ENCODE assay signal across 10 cellular contexts in genomic region chr11:61173456-61173855, GRCh38.
DNase-seq lines count a peak whose midpoint lies in the region; ATAC-seq and TF ChIP-seq lines count a peak whose summit lies in the region.
"Had no signal": no experiment of that assay in that cellular context is flagged by ENCODE, and none has a peak within 500 bp of the region (broad histone marks: within the 10 kb centered on the region; RNA-seq: fewer than 3 reads in every experiment).

No MANE protein-coding gene starts in this region.

- no peak for TF ChIP-seq CTCF in HEK293 (tag by site-specific recombination; IDR thresholded peaks at IDR 0.05)

- H3K36me3 ChIP-seq in HEK293 (ENCODE audit: control insufficient read depth in 2 of 2, insufficient read depth in 1 of 2, low read length in 2 of 2) = no peaks in the 10 kb centered on the region

- H3K9me3 ChIP-seq in HEK293 (ENCODE audit: control insufficient read depth, insufficient read depth, low read depth, low read length) = no peaks in the 10 kb centered on the region

- CTCF ChIA-PET in HEK293 (lab: Yijun Ruan, JAX) = interaction anchor here (0.6 to 4.4 kb wide), 8 partner anchors 9 to 1438 kb away, joined by 3 to 27 read pairs (median 3); no protein-coding TSS in a partner anchor

- H3K4me3 ChIP-seq in HEK293 (ENCODE audit: low read depth, low read length) = no peak overlapping the region

- H3K27ac ChIP-seq in HEK293 (ENCODE audit: extremely low read depth, low read depth, low read length) = no peak overlapping the region

- no peaks in the 10 kb centered on the region for H3K4me1 ChIP-seq in HEK293 (ENCODE audit: control insufficient read depth, insufficient read depth, low read length)

- DNase-seq in COLO668 (lab: John Stamatoyannopoulos, UW; ENCODE audit: unreplicated experiment) (peak; percentile 29), RPMI8226 (peak; percentile 89), hepatic stellate cell (ENCODE audit: low spot score) (peak; percentile 45), NCI-H2196 treated with DMSO at 0.1 percent for 48 hours (lab: John Stamatoyannopoulos, UW; ENCODE audit: unreplicated experiment) (no peak), NCI-H1694 treated with DMSO at 0.1 percent for 48 hours (lab: John Stamatoyannopoulos, UW) (no peak)
- no peak for DNase-seq in stimulated activated CD4-positive, alpha-beta T cell treated with anti-CD3 and anti-CD28 coated beads, Interleukin-4, amount 100 ng/mL, for 24 hours
- DNase-seq: activated CD4-positive, alpha-beta T cell treated with anti-CD3 and anti-CD28 coated beads, Interleukin-2, amount 50 U/mL, for 1 hour; naive B cell had no signal

- no peak for ATAC-seq in HG03280 (IDR thresholded peaks at IDR 0.05; ENCODE audit: unreplicated experiment)

- POLR2A ChIA-PET in HEK293 (lab: Yijun Ruan, JAX) = no interaction called here

TF ChIP-seq in HEK293, 187 proteins besides CTCF, POLR2A, EP300 and RAD21:
- peak; percentile 13; the same call in 1 of the 2 replicates for TF ChIP-seq ZNF654 (tag by site-specific recombination; IDR thresholded peaks at IDR 0.05; ENCODE audit: low read depth)
- TF ChIP-seq MEIS1 (CRISPR knock-in tag; IDR thresholded peaks at IDR 0.05; ENCODE audit: borderline replicate concordance) = no peak
- no peak for TF ChIP-seq TSHZ1 (tag by site-specific recombination; IDR thresholded peaks at IDR 0.05; ENCODE audit: borderline replicate concordance)
- TF ChIP-seq ZNF221 (tag by site-specific recombination; IDR thresholded peaks at IDR 0.05; ENCODE audit: borderline replicate concordance) = no peak
- TF ChIP-seq ZNF121 (tag by site-specific recombination; IDR thresholded peaks at IDR 0.05) = no peak
- TF ChIP-seq ZNF600 (tag by site-specific recombination; IDR thresholded peaks at IDR 0.05) = no peak

Comparison
In these comparisons a context has a peak if more than half of its experiments do, and no peak if none do; other contexts are left out.
1. DNase-seq: peak in COLO668 (single experiment), RPMI8226 (single experiment) and hepatic stellate cell (single experiment); none in stimulated activated CD4-positive, alpha-beta T cell treated with anti-CD3 and anti-CD28 coated beads, Interleukin-4, amount 100 ng/mL, for 24 hours (single experiment), NCI-H2196 treated with DMSO at 0.1 percent for 48 hours (single experiment) and NCI-H1694 treated with DMSO at 0.1 percent for 48 hours (single experiment).